Comparison of ENCODE assay signal across 21 cellular contexts in the genomic region with DNA sequence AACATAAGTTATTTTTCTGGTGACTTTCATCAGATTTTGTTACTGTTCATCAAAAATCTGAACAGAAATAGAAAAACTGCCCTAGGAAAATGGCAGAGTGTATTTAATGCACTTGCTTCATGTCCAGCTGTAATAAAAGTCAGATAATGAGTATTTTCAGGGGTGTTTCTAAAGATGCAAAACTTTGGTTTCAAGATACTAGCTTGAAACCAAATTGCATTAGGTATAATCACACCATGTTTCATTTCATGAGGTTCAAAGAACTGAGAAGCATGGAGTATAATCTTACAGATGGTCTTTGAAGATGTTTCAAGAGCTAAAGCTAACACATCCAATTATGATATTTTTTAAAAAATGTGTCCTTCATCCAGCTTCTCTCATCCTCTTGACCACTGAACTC.
DNase-seq lines count a peak whose midpoint lies in the region; ATAC-seq and TF ChIP-seq lines count a peak whose summit lies in the region.
"Had no signal": no experiment of that assay in that cellular context is flagged by ENCODE, and none has a peak within 500 bp of the region (broad histone marks: within the 10 kb centered on the region; RNA-seq: fewer than 3 reads in every experiment).

No MANE protein-coding gene starts in this region.

- TF ChIP-seq POLR2A in heart left ventricle (IDR thresholded peaks at IDR 0.05): no peak

- H3F3A ChIP-seq in DOHH2 (ENCODE audit: control insufficient read depth, insufficient read depth): no peaks in the 10 kb centered on the region

- POLR2A ChIA-PET in activated naive CD8-positive, alpha-beta T cell treated with anti-CD3 and anti-CD28 coated beads, Interleukin-2, amount 10 ng/mL, durations not matched to agents 7 days and 5 days (lab: Charles Lee): no interaction called here

- TF ChIP-seq CTCF in DOHH2 (IDR thresholded peaks at IDR 0.05; ENCODE audit: low read depth, low read length, poor library complexity, severe bottlenecking) (no peak), heart left ventricle (IDR thresholded peaks at IDR 0.05) (no peak)

- H3K36me3 Mint-ChIP-seq in activated naive CD8-positive, alpha-beta T cell treated with anti-CD3 and anti-CD28 coated beads, Interleukin-2, amount 10 ng/mL, durations not matched to agents 7 days and 5 days: no peaks in the 10 kb centered on the region

- H3K36me3 ChIP-seq in DOHH2 (ENCODE audit: control insufficient read depth, low read length) (no peaks in the 10 kb centered on the region), heart left ventricle (no peaks in the 10 kb centered on the region)
- H3K36me3 ChIP-seq: right lobe of liver, upper lobe of left lung had no signal

- H3K79me2 ChIP-seq in DOHH2 (ENCODE audit: control insufficient read depth, low read length): no peaks in the 10 kb centered on the region

- H3K27ac ChIP-seq in DOHH2 (ENCODE audit: low read depth, low read length): peak overlapping the region; percentile 66
- H3K27ac ChIP-seq in heart left ventricle: no peak overlapping the region
- H3K27ac ChIP-seq: C4-2B, epithelial cell of prostate, right lobe of liver, upper lobe of left lung had no signal

- H3K4me1 ChIP-seq in DOHH2 (ENCODE audit: control insufficient read depth, low read length) (peaks cover 39% of the 10 kb centered on the region), heart left ventricle (no peaks in the 10 kb centered on the region)
- H3K4me1 ChIP-seq: right lobe of liver, upper lobe of left lung had no signal

- no peaks in the 10 kb centered on the region for H3K9me2 ChIP-seq in DOHH2 (replicated peaks; ENCODE audit: control insufficient read depth, low read length)

- no peaks in the 10 kb centered on the region for H3K27me3 Mint-ChIP-seq in activated naive CD8-positive, alpha-beta T cell treated with anti-CD3 and anti-CD28 coated beads, Interleukin-2, amount 10 ng/mL, durations not matched to agents 7 days and 5 days
- H3K27me3 Mint-ChIP-seq: stimulated activated naive CD8-positive, alpha-beta T cell treated with anti-CD3 and anti-CD28 coated beads, Interleukin-15, Interleukin-2, amounts not matched to agents 100 ng/mL and 50 ng/mL, for 24 hours had no signal

- peak overlapping the region; percentile 73 for H3K4me2 ChIP-seq in DOHH2 (ENCODE audit: low read length)
- H3K4me2 ChIP-seq: A549 had no signal

- no peak for DNase-seq in activated naive CD8-positive, alpha-beta T cell treated with anti-CD3 and anti-CD28 coated beads, Interleukin-2, amount 10 ng/mL, durations not matched to agents 7 days and 5 days
- no peak for DNase-seq in NCI-H128 (lab: John Stamatoyannopoulos, UW; ENCODE audit: unreplicated experiment)
- no peak for DNase-seq in heart left ventricle
- DNase-seq: activated CD4-positive, alpha-beta T cell treated with anti-CD3 and anti-CD28 coated beads, Interleukin-2, amount 10 ng/mL, durations not matched to agents 7 days and 5 days; activated naive CD4-positive, alpha-beta T cell treated with anti-CD3 and anti-CD28 coated beads, Interleukin-2, amount 50 U/mL, for 16 hours; HCEC 1CT; NCI-H1105 treated with DMSO at 0.1 percent for 48 hours; NCI-H2171; NCI-H748 treated with DMSO at 0.1 percent for 48 hours; right lobe of liver; upper lobe of left lung had no signal

- H3K4me3 ChIP-seq in DOHH2 (ENCODE audit: low read length): peak overlapping the region; percentile 55
- H3K4me3 ChIP-seq in heart left ventricle: no peak overlapping the region
- H3K4me3 ChIP-seq: A549, right lobe of liver, upper lobe of left lung had no signal

- H3K9me3 ChIP-seq in DOHH2 (ENCODE audit: control insufficient read depth, insufficient read depth, low read length) (no peaks in the 10 kb centered on the region), heart left ventricle (no peaks in the 10 kb centered on the region)
- H3K9me3 ChIP-seq: A549, right lobe of liver, upper lobe of left lung had no signal

- intact Hi-C loops in heart left ventricle (cut with DNase I): no loop called here

- no peaks in the 10 kb centered on the region for H3K9me3 Mint-ChIP-seq in activated naive CD8-positive, alpha-beta T cell treated with anti-CD3 and anti-CD28 coated beads, Interleukin-2, amount 10 ng/mL, durations not matched to agents 7 days and 5 days
- H3K9me3 Mint-ChIP-seq: activated CD4-positive, alpha-beta T cell treated with anti-CD3 and anti-CD28 coated beads, Interleukin-2, amount 10 ng/mL, durations not matched to agents 7 days and 5 days; stimulated activated naive CD8-positive, alpha-beta T cell treated with anti-CD3 and anti-CD28 coated beads, Interleukin-15, Interleukin-2, amounts not matched to agents 100 ng/mL and 50 ng/mL, for 24 hours had no signal

- H3K4me3 Mint-ChIP-seq in activated naive CD8-positive, alpha-beta T cell treated with anti-CD3 and anti-CD28 coated beads, Interleukin-2, amount 10 ng/mL, durations not matched to agents 7 days and 5 days: peak overlapping the region; percentile 7
- H3K4me3 Mint-ChIP-seq: activated CD4-positive, alpha-beta T cell treated with anti-CD3 and anti-CD28 coated beads, Interleukin-2, amount 10 ng/mL, durations not matched to agents 7 days and 5 days; stimulated activated naive CD8-positive, alpha-beta T cell treated with anti-CD3 and anti-CD28 coated beads, Interleukin-15, Interleukin-2, amounts not matched to agents 100 ng/mL and 50 ng/mL, for 24 hours had no signal

- peaks cover 15% of the 10 kb centered on the region for H3K4me1 Mint-ChIP-seq in activated naive CD8-positive, alpha-beta T cell treated with anti-CD3 and anti-CD28 coated beads, Interleukin-2, amount 10 ng/mL, durations not matched to agents 7 days and 5 days
- H3K4me1 Mint-ChIP-seq: activated CD4-positive, alpha-beta T cell treated with anti-CD3 and anti-CD28 coated beads, Interleukin-2, amount 10 ng/mL, durations not matched to agents 7 days and 5 days had no signal

- H3K27me3 ChIP-seq in DOHH2 (ENCODE audit: control insufficient read depth, low read length) (no peaks in the 10 kb centered on the region), heart left ventricle (no peaks in the 10 kb centered on the region)
- H3K27me3 ChIP-seq: right lobe of liver, upper lobe of left lung had no signal

- ATAC-seq in GM21447 (IDR thresholded peaks at IDR 0.05; ENCODE audit: unreplicated experiment) (peak; percentile 50), HG03095 (IDR thresholded peaks at IDR 0.05; ENCODE audit: unreplicated experiment) (peak; percentile 41), HG02970 (IDR thresholded peaks at IDR 0.05; ENCODE audit: low FRiP score, unreplicated experiment) (no peak), heart left ventricle (no peak), GM19035 (IDR thresholded peaks at IDR 0.05; ENCODE audit: unreplicated experiment) (no peak)
- ATAC-seq in activated naive CD8-positive, alpha-beta T cell treated with anti-CD3 and anti-CD28 coated beads, Interleukin-2, amount 10 ng/mL, durations not matched to agents 7 days and 5 days (ENCODE audit: low read depth): no peak
- ATAC-seq: A549, right lobe of liver, SK-N-SH treated with all-trans-retinoic acid at 6 μM for 48 hours had no signal

- no peaks in the 10 kb centered on the region for H4K20me1 ChIP-seq in DOHH2 (ENCODE audit: control insufficient read depth, insufficient read depth, low read depth, low read length)

- no peak overlapping the region for H3K27ac Mint-ChIP-seq in activated naive CD8-positive, alpha-beta T cell treated with anti-CD3 and anti-CD28 coated beads, Interleukin-2, amount 10 ng/mL, durations not matched to agents 7 days and 5 days
- H3K27ac Mint-ChIP-seq: activated CD4-positive, alpha-beta T cell treated with anti-CD3 and anti-CD28 coated beads, Interleukin-2, amount 10 ng/mL, durations not matched to agents 7 days and 5 days; stimulated activated naive CD8-positive, alpha-beta T cell treated with anti-CD3 and anti-CD28 coated beads, Interleukin-15, Interleukin-2, amounts not matched to agents 100 ng/mL and 50 ng/mL, for 24 hours had no signal

Comparison
In these comparisons a context has a peak if more than half of its experiments do, and no peak if none do; other contexts are left out.
1. ATAC-seq: peak in GM21447 (single experiment) and HG03095 (single experiment); none in activated naive CD8-positive, alpha-beta T cell treated with anti-CD3 and anti-CD28 coated beads, Interleukin-2, amount 10 ng/mL, durations not matched to agents 7 days and 5 days (single experiment), HG02970 (single experiment), heart left ventricle (0 of 4) and GM19035 (single experiment).